8 cellular contexts compared by ENCODE assay signal in the genomic region with DNA sequence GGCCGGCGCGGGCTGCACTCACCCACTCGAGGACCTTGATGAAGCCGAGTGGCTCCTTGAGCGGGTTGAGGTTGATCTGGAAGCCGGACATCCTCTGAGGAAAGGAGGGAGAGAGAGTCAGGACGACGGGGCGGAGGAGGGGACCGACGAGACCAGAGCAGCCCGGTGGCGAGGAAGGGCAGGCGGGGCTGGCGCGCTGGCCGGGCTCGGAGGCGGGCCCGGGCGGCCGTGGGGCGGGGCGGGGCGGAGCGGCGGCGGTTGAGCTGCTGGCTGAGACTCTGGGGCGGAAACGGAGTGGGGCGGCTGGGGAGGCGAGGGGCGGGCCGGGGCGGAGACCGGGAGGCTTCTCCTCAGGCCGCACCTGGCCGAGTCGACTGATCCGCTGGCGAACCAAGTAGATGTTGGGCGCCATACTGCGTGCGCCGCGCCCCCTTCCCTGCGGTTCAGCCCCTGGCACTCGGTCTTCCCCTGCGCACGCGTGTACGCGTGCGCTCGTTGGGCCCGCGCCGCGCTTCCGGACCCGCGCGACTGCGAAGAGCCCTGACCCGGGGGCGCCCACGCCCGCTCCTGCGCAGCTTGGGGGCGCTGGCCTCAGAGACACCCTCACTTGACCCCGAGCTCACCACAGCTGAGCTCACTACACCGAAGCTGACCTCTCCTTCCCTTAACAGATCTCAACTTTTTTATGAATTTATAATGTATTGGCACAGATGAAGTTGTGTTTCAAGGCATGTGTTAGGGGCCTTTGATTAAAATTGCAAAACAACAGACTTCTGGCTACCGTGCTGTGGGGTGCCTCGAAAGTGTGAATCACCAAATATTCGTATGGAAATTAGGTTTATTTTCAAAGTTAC. TPM values are rescaled to one million over a fixed set of nuclear protein-coding genes. Genes with fewer than 3 reads are reported as not detected.
A peak's percentile ranks its signal among the peaks of the same experiment; 100 is the strongest.
DNase-seq lines count a peak whose midpoint lies in the region; ATAC-seq and TF ChIP-seq lines count a peak whose summit lies in the region.

A gene (minus strand): TSS at position 195 of the 854 bp plus-strand sequence. CDS start 104 bp downstream, at position 91.

- WGBS in upper lobe of left lung, 2 donors = 2 to 16% methylated on average over 5 to 38 of the region's 76 CpGs

- H3K4me1 ChIP-seq in upper lobe of left lung = peaks cover 16 to 32% (median 27%) of the 10 kb centered on the region in 4 donors

- no peak for TF ChIP-seq EP300 in upper lobe of left lung (IDR thresholded peaks at IDR 0.05)

- peak in 3 of 4 donors; percentile 45 to 85 (median 51) for TF ChIP-seq POLR2A in upper lobe of left lung (IDR thresholded peaks at IDR 0.05)

- DNase-seq in GM12865 (ENCODE audit: low read depth) (peak; percentile 96), NCI-H128 (lab: John Stamatoyannopoulos, UW; ENCODE audit: unreplicated experiment) (peak; percentile 73), SW 1271 (lab: John Stamatoyannopoulos, UW) (peak; percentile 59 to 90), cardiac septum (ENCODE audit: low spot score) (peak; percentile 97), posterior cingulate gyrus (peak; percentile 78 to 97 (median 84)), upper lobe of left lung (peak; percentile 95 to 99)
- peak; percentile 93 for DNase-seq in activated naive CD8-positive, alpha-beta T cell treated with anti-CD3 and anti-CD28 coated beads, Interleukin-2, amount 50 U/mL, for 24 hours

- no peaks in the 10 kb centered on the region for H3K9me3 ChIP-seq in upper lobe of left lung

- ATAC-seq in HG02642 (IDR thresholded peaks at IDR 0.05; ENCODE audit: poor library complexity, unreplicated experiment) (peak; percentile 84), upper lobe of left lung (ENCODE audit: low FRiP score in 2 of 2) (peak; percentile 97 to 98)
- ATAC-seq in activated naive CD8-positive, alpha-beta T cell treated with anti-CD3 and anti-CD28 coated beads, Interleukin-2, amount 50 U/mL, for 24 hours = peak; percentile 90

- H3K27me3 ChIP-seq in upper lobe of left lung = no peaks in the 10 kb centered on the region

- H3K9me3 Mint-ChIP-seq in activated naive CD8-positive, alpha-beta T cell treated with anti-CD3 and anti-CD28 coated beads, Interleukin-2, amount 50 U/mL, for 24 hours = no peaks in the 10 kb centered on the region

- H3K36me3 Mint-ChIP-seq in activated naive CD8-positive, alpha-beta T cell treated with anti-CD3 and anti-CD28 coated beads, Interleukin-2, amount 50 U/mL, for 24 hours (ENCODE audit: low read depth) = no peaks in the 10 kb centered on the region

- H3K27me3 Mint-ChIP-seq in activated naive CD8-positive, alpha-beta T cell treated with anti-CD3 and anti-CD28 coated beads, Interleukin-2, amount 50 U/mL, for 24 hours = no peaks in the 10 kb centered on the region

- TF ChIP-seq CTCF in GM12865 (IDR thresholded peaks at IDR 0.05; ENCODE audit: insufficient read depth, low read depth, low read length, missing control alignments) = no peak
- TF ChIP-seq CTCF in upper lobe of left lung (IDR thresholded peaks at IDR 0.05) = peak in 1 of 6 experiments; percentile 18

- H3K27ac Mint-ChIP-seq in activated naive CD8-positive, alpha-beta T cell treated with anti-CD3 and anti-CD28 coated beads, Interleukin-2, amount 50 U/mL, for 24 hours = peak within 1 kb of the TSS; percentile 95

- peak within 1 kb of the TSS; percentile 91 for H3K4me3 Mint-ChIP-seq in activated naive CD8-positive, alpha-beta T cell treated with anti-CD3 and anti-CD28 coated beads, Interleukin-2, amount 50 U/mL, for 24 hours

- H3K4me1 Mint-ChIP-seq in activated naive CD8-positive, alpha-beta T cell treated with anti-CD3 and anti-CD28 coated beads, Interleukin-2, amount 50 U/mL, for 24 hours = peaks cover 69% of the 10 kb centered on the region

- peak within 1 kb of the TSS; percentile 84 for H3K4me3 ChIP-seq in GM12865 (ENCODE audit: low read depth, low read length)
- peak within 1 kb of the TSS; percentile 44 to 84 (median 64) for H3K4me3 ChIP-seq in upper lobe of left lung

- no peaks in the 10 kb centered on the region for H3K36me3 ChIP-seq in upper lobe of left lung

- intact Hi-C loops in cardiac septum (cut with DNase I) (loop anchor here (2.0 to 5.0 kb wide), 2 partner anchors 40 to 48 kb away; no protein-coding TSS in a partner anchor), posterior cingulate gyrus (cut with DNase I) (loop anchor here (2.0 to 10.0 kb wide), 2 partner anchors 54 to 172 kb away; a partner anchor contains a TSS)

- peak within 1 kb of the TSS; percentile 97 to 99 (median 98) for H3K27ac ChIP-seq in upper lobe of left lung

RNA-seq across cellular contexts. Expression of the gene that starts here (rescaled TPM):
- total RNA-seq in cardiac septum = 58.3 TPM
- total RNA-seq in upper lobe of left lung = 10 to 100 TPM; 24.1 to 100.0 (median 71.7) TPM

Comparison
In these comparisons a context has a peak if more than half of its experiments do, and no peak if none do; other contexts are left out.
1. Peak in every context shown above with its lines: DNase-seq, ATAC-seq, H3K4me3 ChIP-seq and H3K27ac ChIP-seq.